In genomic region chr11:121367434-121367833, GRCh38 we compare ENCODE assay signal across 8 cellular contexts.
DNase-seq lines count a peak whose midpoint lies in the region; ATAC-seq and FAIRE-seq lines count a peak whose summit lies in the region.

No MANE protein-coding gene starts in this region.

- DNase-seq in CD1c-positive myeloid dendritic cell (ENCODE audit: extremely low spot score) = peak; percentile 55
- peak; percentile 49 for DNase-seq in RPMI7951 (ENCODE audit: low read depth)
- DNase-seq in fibroblast of peridontal ligament (ENCODE audit: extremely low read depth) = peak; percentile 7
- DNase-seq in HT-29 (ENCODE audit: low spot score) = no peak
- no peak for DNase-seq in Kasumi-1 (lab: John Stamatoyannopoulos, UW)
- no peak for DNase-seq in RCC 7860 (ENCODE audit: low spot score)

- ATAC-seq in GM18858 (IDR thresholded peaks at IDR 0.05; ENCODE audit: unreplicated experiment) (peak; percentile 88), HG02943 (IDR thresholded peaks at IDR 0.05; ENCODE audit: low read depth, unreplicated experiment) (peak; percentile 76)

- FAIRE-seq in RCC 7860 (lab: Jason Lieb, UNC) = no peak

Comparison
In these comparisons a context has a peak if more than half of its experiments do, and no peak if none do; other contexts are left out.
1. DNase-seq: peak in CD1c-positive myeloid dendritic cell (single experiment), RPMI7951 (single experiment) and fibroblast of peridontal ligament (single experiment); none in HT-29 (single experiment), Kasumi-1 (0 of 2) and RCC 7860 (single experiment).